Comparison of ENCODE assay signal across 21 cellular contexts in the genomic region with DNA sequence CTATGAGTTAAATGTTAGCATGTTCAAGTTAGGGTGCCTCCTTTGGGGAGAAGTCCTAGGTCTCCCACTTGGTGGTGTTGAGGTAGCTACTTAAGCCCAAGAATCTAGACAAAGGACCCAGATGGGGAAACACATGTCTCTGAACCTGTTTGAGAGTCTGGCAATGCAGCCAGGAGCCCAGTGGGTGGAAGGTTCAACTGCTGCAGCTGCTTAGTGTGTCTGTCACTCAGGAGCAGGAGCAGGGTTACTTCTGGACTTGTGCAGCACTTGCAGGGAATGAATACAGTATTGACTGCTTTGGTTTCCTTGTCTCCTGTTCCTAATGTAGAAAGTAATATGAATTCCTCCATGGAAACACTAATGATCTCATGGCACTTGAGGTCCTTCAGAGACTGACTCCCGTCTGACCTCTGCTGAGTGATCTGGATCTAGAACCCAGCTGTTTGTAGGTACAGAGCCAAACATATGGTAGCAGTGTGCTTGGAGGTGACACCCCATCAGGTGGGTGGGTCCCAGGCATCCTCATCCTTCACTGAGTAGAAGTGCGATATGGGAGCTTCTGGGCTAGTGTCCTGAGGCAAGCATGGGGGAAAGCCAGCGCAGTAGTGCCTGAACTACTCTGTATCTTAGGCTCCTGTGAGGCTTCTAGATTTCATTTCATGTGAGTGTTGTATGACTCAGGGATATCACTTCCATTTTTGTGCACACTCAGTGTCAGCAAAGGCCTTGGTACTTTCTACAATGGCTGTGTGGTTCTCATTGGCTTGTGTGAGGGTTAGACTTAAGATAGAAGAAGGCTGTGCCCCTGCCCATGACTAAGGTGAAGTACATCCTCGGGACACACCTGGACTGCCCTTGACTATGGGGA.
"Had no signal": no experiment of that assay in that cellular context is flagged by ENCODE, and none has a peak within 500 bp of the region (broad histone marks: within the 10 kb centered on the region; RNA-seq: fewer than 3 reads in every experiment).

No MANE protein-coding gene starts in this region.

- H3K9me3 ChIP-seq: gastrocnemius medialis, heart left ventricle, lower lobe of right lung had no signal

- DNase-seq: activated CD4-positive, alpha-beta T cell treated with anti-CD3 and anti-CD28 coated beads, Interleukin-2, amount 10 ng/mL, durations not matched to agents 7 days and 5 days; activated CD4-positive, CD25-positive, alpha-beta regulatory T cell; activated CD8-positive, alpha-beta memory T cell treated with anti-CD3 and anti-CD28 coated beads, Interleukin-2, amount 50 U/mL, for 4 hours; activated effector memory CD4-positive, alpha-beta T cell treated with anti-CD3 and anti-CD28 coated beads, Interleukin-2, amount 50 U/mL, for 16 hours; activated naive CD4-positive, alpha-beta T cell treated with anti-CD3 and anti-CD28 coated beads, Interleukin-2, amount 50 U/mL, for 16 hours; activated T-cell treated with anti-CD3 and anti-CD28 coated beads, Interleukin-2, amount 50 U/mL, for 48 hours; aorta; brain microvascular endothelial cell; gastrocnemius medialis; heart left ventricle; lower lobe of right lung; occipital lobe; retina; stimulated activated CD4-positive, alpha-beta T cell treated with anti-CD3 and anti-CD28 coated beads, Interleukin-12 subunit alpha, Interleukin-12 subunit beta, amount 100 ng/mL, for 4 hours; stimulated activated CD4-positive, alpha-beta T cell treated with anti-CD3 and anti-CD28 coated beads, Interleukin-1b, Interleukin-23, amount 100 ng/mL, for 48 hours; T-helper 9 cell had no signal

- H3K27ac Mint-ChIP-seq: activated CD4-positive, alpha-beta T cell treated with anti-CD3 and anti-CD28 coated beads, Interleukin-2, amount 10 ng/mL, durations not matched to agents 7 days and 5 days; stimulated activated naive CD8-positive, alpha-beta T cell treated with anti-CD3 and anti-CD28 coated beads, Interleukin-15, Interleukin-2, amounts not matched to agents 100 ng/mL and 50 ng/mL, for 24 hours; type B pancreatic cell had no signal

- H3K27ac ChIP-seq: brain microvascular endothelial cell, coronary artery, gastrocnemius medialis, heart left ventricle, lower lobe of right lung had no signal

- H3K4me1 Mint-ChIP-seq: activated CD4-positive, alpha-beta T cell treated with anti-CD3 and anti-CD28 coated beads, Interleukin-2, amount 10 ng/mL, durations not matched to agents 7 days and 5 days; central memory CD8-positive, alpha-beta T cell had no signal

- H3K4me1 ChIP-seq: gastrocnemius medialis, lower lobe of right lung had no signal

- H3K4me3 Mint-ChIP-seq: activated CD4-positive, alpha-beta T cell treated with anti-CD3 and anti-CD28 coated beads, Interleukin-2, amount 10 ng/mL, durations not matched to agents 7 days and 5 days; central memory CD8-positive, alpha-beta T cell; stimulated activated naive CD8-positive, alpha-beta T cell treated with anti-CD3 and anti-CD28 coated beads, Interleukin-15, Interleukin-2, amounts not matched to agents 100 ng/mL and 50 ng/mL, for 24 hours; type B pancreatic cell had no signal

- H3K4me3 ChIP-seq: coronary artery, gastrocnemius medialis, heart left ventricle, lower lobe of right lung had no signal

- H3K27me3 Mint-ChIP-seq: activated CD4-positive, alpha-beta T cell treated with anti-CD3 and anti-CD28 coated beads, Interleukin-2, amount 10 ng/mL, durations not matched to agents 7 days and 5 days; stimulated activated naive CD8-positive, alpha-beta T cell treated with anti-CD3 and anti-CD28 coated beads, Interleukin-15, Interleukin-2, amounts not matched to agents 100 ng/mL and 50 ng/mL, for 24 hours had no signal

- FAIRE-seq: endometrium had no signal

- H3K36me3 Mint-ChIP-seq: type B pancreatic cell had no signal

- H3K27me3 ChIP-seq: brain microvascular endothelial cell, gastrocnemius medialis, heart left ventricle had no signal

- H3K36me3 ChIP-seq: brain microvascular endothelial cell, gastrocnemius medialis, heart left ventricle, lower lobe of right lung had no signal

- ATAC-seq: gastrocnemius medialis, heart left ventricle had no signal

- H3K9me3 Mint-ChIP-seq: activated CD4-positive, alpha-beta T cell treated with anti-CD3 and anti-CD28 coated beads, Interleukin-2, amount 10 ng/mL, durations not matched to agents 7 days and 5 days; central memory CD8-positive, alpha-beta T cell; stimulated activated naive CD8-positive, alpha-beta T cell treated with anti-CD3 and anti-CD28 coated beads, Interleukin-15, Interleukin-2, amounts not matched to agents 100 ng/mL and 50 ng/mL, for 24 hours; type B pancreatic cell had no signal
